ENCODE assay signal across 21 cellular contexts in genomic region chr3:114307841-114308228, GRCh38. TPM values are rescaled to one million over a fixed set of nuclear protein-coding genes. Genes with fewer than 3 reads are reported as not detected.
DNase-seq lines count a peak whose midpoint lies in the region; ATAC-seq and TF ChIP-seq lines count a peak whose summit lies in the region.
"Had no signal": no experiment of that assay in that cellular context is flagged by ENCODE, and none has a peak within 500 bp of the region (broad histone marks: within the 10 kb centered on the region; RNA-seq: fewer than 3 reads in every experiment).

No MANE protein-coding gene starts in this region.

- H3K4me1 ChIP-seq in mucosa of descending colon (ENCODE audit: low read depth) = no peaks in the 10 kb centered on the region

- H3K4me3 ChIP-seq in mucosa of descending colon (no peak overlapping the region), lower leg skin (ENCODE audit: low read depth, poor library complexity, severe bottlenecking) (no peak overlapping the region)
- H3K4me3 ChIP-seq: BLaER1 had no signal

- H3K27me3 Mint-ChIP-seq in T-helper 1 cell treated with Interleukin-12 subunit alpha and Interleukin-12 subunit beta and Interleukin-4 antibody, amounts not matched to agents 30 μg/mL and 1 μg/mL, for 36 hours (ENCODE audit: low read depth) = no peaks in the 10 kb centered on the region
- H3K27me3 Mint-ChIP-seq in activated CD4-positive, alpha-beta memory T cell treated with anti-CD3 and anti-CD28 coated beads for 36 hours = no peaks in the 10 kb centered on the region

- TF ChIP-seq POLR2A in lower leg skin (IDR thresholded peaks at IDR 0.05) = no peak

- H3K4me3 Mint-ChIP-seq in T-helper 1 cell treated with Interleukin-12 subunit alpha and Interleukin-12 subunit beta and Interleukin-4 antibody, amounts not matched to agents 30 μg/mL and 1 μg/mL, for 36 hours = no peak overlapping the region
- peak overlapping the region; percentile 70 for H3K4me3 Mint-ChIP-seq in activated CD4-positive, alpha-beta memory T cell treated with anti-CD3 and anti-CD28 coated beads for 36 hours
- H3K4me3 Mint-ChIP-seq: brain, type B pancreatic cell had no signal

- no peaks in the 10 kb centered on the region for H3K9me3 Mint-ChIP-seq in T-helper 1 cell treated with Interleukin-12 subunit alpha and Interleukin-12 subunit beta and Interleukin-4 antibody, amounts not matched to agents 30 μg/mL and 1 μg/mL, for 36 hours
- no peaks in the 10 kb centered on the region for H3K9me3 Mint-ChIP-seq in activated CD4-positive, alpha-beta memory T cell treated with anti-CD3 and anti-CD28 coated beads for 36 hours
- H3K9me3 Mint-ChIP-seq: brain, type B pancreatic cell had no signal

- no peaks in the 10 kb centered on the region for H3K9me3 ChIP-seq in mucosa of descending colon
- H3K9me3 ChIP-seq: BLaER1 had no signal

- H3K4me1 Mint-ChIP-seq in T-helper 1 cell treated with Interleukin-12 subunit alpha and Interleukin-12 subunit beta and Interleukin-4 antibody, amounts not matched to agents 30 μg/mL and 1 μg/mL, for 36 hours (ENCODE audit: low read depth) = peaks cover 26% of the 10 kb centered on the region
- peaks cover 67% of the 10 kb centered on the region for H3K4me1 Mint-ChIP-seq in activated CD4-positive, alpha-beta memory T cell treated with anti-CD3 and anti-CD28 coated beads for 36 hours (ENCODE audit: low read depth)
- H3K4me1 Mint-ChIP-seq: brain had no signal

- 69 to 93% methylated on average over 3 of the region's 3 CpGs for WGBS in lower leg skin, 2 donors

- TF ChIP-seq CTCF in mucosa of descending colon (IDR thresholded peaks at IDR 0.05) (no peak), lower leg skin (IDR thresholded peaks at IDR 0.05) (no peak)

- H3K36me3 Mint-ChIP-seq in T-helper 1 cell treated with Interleukin-12 subunit alpha and Interleukin-12 subunit beta and Interleukin-4 antibody, amounts not matched to agents 30 μg/mL and 1 μg/mL, for 36 hours (ENCODE audit: low read depth) = no peaks in the 10 kb centered on the region
- H3K36me3 Mint-ChIP-seq in activated CD4-positive, alpha-beta memory T cell treated with anti-CD3 and anti-CD28 coated beads for 36 hours = peaks cover 47% of the 10 kb centered on the region
- H3K36me3 Mint-ChIP-seq: brain, type B pancreatic cell had no signal

- ATAC-seq in GM18502 (IDR thresholded peaks at IDR 0.05; ENCODE audit: poor library complexity, unreplicated experiment) (peak; percentile 9), mucosa of descending colon (peak; percentile 29), HG03460 (IDR thresholded peaks at IDR 0.05; ENCODE audit: unreplicated experiment) (no peak)

- DNase-seq in T-helper 1 cell (no peak), mucosa of descending colon (no peak), lower leg skin (ENCODE audit: low spot score in 2 of 2) (no peak), NCI-H1417 (lab: John Stamatoyannopoulos, UW) (no peak)
- no peak for DNase-seq in activated CD4-positive, alpha-beta memory T cell treated with anti-CD3 and anti-CD28 coated beads for 36 hours
- DNase-seq: activated CD4-positive, alpha-beta T cell treated with anti-CD3 and anti-CD28 coated beads, Interleukin-2, amount 50 U/mL, for 1 hour; activated gamma-delta T cell; cortex of kidney; foreskin fibroblast; HCEC 1CT; NCI-H146; NCI-H446; SHP77 treated with DMSO at 0.1 percent for 48 hours; T-helper 9 cell had no signal

- peak overlapping the region; percentile 79 for H3K27ac Mint-ChIP-seq in T-helper 1 cell treated with Interleukin-12 subunit alpha and Interleukin-12 subunit beta and Interleukin-4 antibody, amounts not matched to agents 30 μg/mL and 1 μg/mL, for 36 hours
- H3K27ac Mint-ChIP-seq in activated CD4-positive, alpha-beta memory T cell treated with anti-CD3 and anti-CD28 coated beads for 36 hours = peak overlapping the region; percentile 99
- H3K27ac Mint-ChIP-seq: type B pancreatic cell had no signal

- CTCF ChIA-PET in activated CD4-positive, alpha-beta memory T cell treated with anti-CD3 and anti-CD28 coated beads for 36 hours (lab: Charles Lee) = interaction anchor here (0.8 to 6.4 kb wide), 10 partner anchors 9 to 111 kb away, joined by 3 to 48 read pairs (median 6); partner anchors contain the start of gene TIGIT

- H3K36me3 ChIP-seq in mucosa of descending colon (ENCODE audit: low read depth) = no peaks in the 10 kb centered on the region
- H3K36me3 ChIP-seq: BLaER1 had no signal

- POLR2A ChIA-PET in activated CD4-positive, alpha-beta memory T cell treated with anti-CD3 and anti-CD28 coated beads for 36 hours (lab: Charles Lee) = interaction anchor here (1.3 to 2.6 kb wide), 9 partner anchors 11 to 94 kb away, joined by 3 to 24 read pairs (median 13); partner anchors contain the start of gene TIGIT

- intact Hi-C loops in activated CD4-positive, alpha-beta memory T cell treated with anti-CD3 and anti-CD28 coated beads for 36 hours (cut with micrococcal nuclease) = loop anchor here (1.0 to 10.0 kb wide), 11 partner anchors 8 to 773 kb away; partner anchors contain the start of genes SIDT1 and USF3
- intact Hi-C loops in mucosa of descending colon (cut with DNase I, micrococcal nuclease) = no loop called here
- intact Hi-C loops in lower leg skin (cut with DNase I; ENCODE audit: low total_unique reads) = no loop called here

RNA-seq across cellular contexts. Expression of gene TIGIT, which starts 14.0 kb away (rescaled TPM):
- total RNA-seq in activated CD4-positive, alpha-beta memory T cell treated with anti-CD3 and anti-CD28 coated beads for 36 hours = 10 to 100 TPM; 57.0 to 63.8 TPM
- total RNA-seq in mucosa of descending colon (1 to 10 TPM in 1 of 3 donors, under 1 TPM in 2; 0.54 to 1.6 (median 0.84) TPM), lower leg skin (1 to 10 TPM in 1 of 4 donors, not detected in 3; 1.2 TPM)
- total RNA-seq: renal cortical epithelial cell had no signal

Comparison
In these comparisons a context has a peak if more than half of its experiments do, and no peak if none do; other contexts are left out.
1. RNA of gene TIGIT, which starts 14.0 kb away (total RNA-seq): 57.0 to 63.8 TPM in activated CD4-positive, alpha-beta memory T cell treated with anti-CD3 and anti-CD28 coated beads for 36 hours; 0.54 to 1.6 TPM in mucosa of descending colon and 1.2 TPM in lower leg skin; every median in the first group is over 10 times any median in the second.